Comparison of ENCODE assay signal across 8 cellular contexts in genomic region chr7:30028749-30029635, GRCh38. TPM values are rescaled to one million over a fixed set of nuclear protein-coding genes. Genes with fewer than 3 reads are reported as not detected.
DNase-seq lines count a peak whose midpoint lies in the region; ATAC-seq and TF ChIP-seq lines count a peak whose summit lies in the region.

No MANE protein-coding gene starts in this region.

- no peaks in the 10 kb centered on the region for H4K20me1 ChIP-seq in fibroblast of lung (ENCODE audit: control insufficient read depth, extremely low read depth, insufficient read depth, low read length)

- H3K9me3 Mint-ChIP-seq in activated CD4-positive, alpha-beta T cell treated with anti-CD3 and anti-CD28 coated beads for 36 hours (ENCODE audit: low read depth), result no peaks in the 10 kb centered on the region
- H3K9me3 Mint-ChIP-seq in WTC11 (no peaks in the 10 kb centered on the region), natural killer cell (no peaks in the 10 kb centered on the region)

- CTCF ChIA-PET in activated CD4-positive, alpha-beta T cell treated with anti-CD3 and anti-CD28 coated beads for 36 hours (lab: Charles Lee), result interaction anchor here (0.9 to 1.2 kb wide), 3 partner anchors 13 to 83 kb away, joined by 3 read pairs; no protein-coding TSS in a partner anchor
- CTCF ChIA-PET in WTC11 (lab: Charles Lee), result interaction anchor here (0.6 to 3.7 kb wide), 2 partner anchors 33 to 42 kb away, joined by 3 to 20 read pairs; no protein-coding TSS in a partner anchor

- H3K9ac ChIP-seq in fibroblast of lung (ENCODE audit: insufficient read depth, low read length), result peak overlapping the region; percentile 69

- intact Hi-C loops in activated CD4-positive, alpha-beta T cell treated with anti-CD3 and anti-CD28 coated beads for 36 hours (cut with DNase I, micrococcal nuclease), result loop anchor here (1.0 to 10.0 kb wide), 12 partner anchors 33 to 566 kb away; partner anchors contain the start of genes NOD1 (in 2 of the 2), GARS1 (in 1 of the 2), GGCT (in 1 of the 2) and MTURN (in 1 of the 2)
- intact Hi-C loops in natural killer cell (cut with micrococcal nuclease), result loop anchor here (10.0 kb wide), 1 partner anchor 476 kb away; the partner anchor contains the start of gene GGCT

- no peak overlapping the region for H3K4me3 Mint-ChIP-seq in activated CD4-positive, alpha-beta T cell treated with anti-CD3 and anti-CD28 coated beads for 36 hours
- H3K4me3 Mint-ChIP-seq in WTC11, result no peak overlapping the region
- H3K4me3 Mint-ChIP-seq in natural killer cell, result no peak overlapping the region

- peak overlapping the region; percentile 64 for H3K27ac Mint-ChIP-seq in activated CD4-positive, alpha-beta T cell treated with anti-CD3 and anti-CD28 coated beads for 36 hours
- H3K27ac Mint-ChIP-seq in WTC11 (peak overlapping the region; percentile 79), natural killer cell (peak overlapping the region; percentile 72 to 92)

- peak; percentile 7 for ATAC-seq in activated CD4-positive, alpha-beta T cell treated with anti-CD3 and anti-CD28 coated beads for 36 hours
- ATAC-seq in GM21737 (IDR thresholded peaks at IDR 0.05; ENCODE audit: unreplicated experiment) (peak; percentile 11), WTC11 (peak; percentile 7), natural killer cell (peak; percentile 3 to 12 (median 8))

- H3K4me2 ChIP-seq in fibroblast of lung (ENCODE audit: extremely low read depth, insufficient read depth, low read length), result peak overlapping the region; percentile 89

- peak overlapping the region; percentile 53 for H3K27ac ChIP-seq in fibroblast of lung (ENCODE audit: insufficient read depth, low read length)

- TF ChIP-seq CTCF in WTC11 (IDR thresholded peaks at IDR 0.05) (no peak), fibroblast of lung (conservative IDR thresholded peaks at IDR 0.05 in 1 of 2, IDR thresholded peaks at IDR 0.05 in 1 of 2; ENCODE audit: low read depth in 1 of 2, low read length in 2 of 2) (peak in 1 of 2 donors; percentile 7), natural killer cell (IDR thresholded peaks at IDR 0.05) (no peak)

- peak overlapping the region; percentile 84 to 97 (median 85) for H3K4me3 ChIP-seq in fibroblast of lung (replicated peaks in 1 of 4; ENCODE audit: control extremely low read depth in 1 of 4, insufficient read depth in 1 of 4, low read depth in 3 of 4, low read length in 4 of 4)

- peaks cover 37% of the 10 kb centered on the region for H3K79me2 ChIP-seq in fibroblast of lung (ENCODE audit: control insufficient read depth, insufficient read depth, low read length)

- no peaks in the 10 kb centered on the region for H3K27me3 ChIP-seq in fibroblast of lung (ENCODE audit: control insufficient read depth, insufficient read depth, low read length)

- DNase-seq in activated CD4-positive, alpha-beta T cell treated with anti-CD3 and anti-CD28 coated beads for 36 hours, result peak; percentile 47
- DNase-seq in activated CD4-positive, alpha-beta T cell treated with anti-CD3 and anti-CD28 coated beads for 1 hour, result no peak
- DNase-seq in HuH-7 (ENCODE audit: low spot score) (peak; percentile 49), WTC11 (ENCODE audit: low spot score) (peak; percentile 62), fibroblast of lung (ENCODE audit: low read depth in 2 of 2) (peak; percentile 32 to 47), natural killer cell (no peak), NCI-H1105 (lab: John Stamatoyannopoulos, UW) (no peak)

- peaks cover 26% of the 10 kb centered on the region for H3K4me1 Mint-ChIP-seq in activated CD4-positive, alpha-beta T cell treated with anti-CD3 and anti-CD28 coated beads for 36 hours
- H3K4me1 Mint-ChIP-seq in WTC11 (peaks cover 24% of the 10 kb centered on the region), natural killer cell (peaks cover 33 to 35% of the 10 kb centered on the region in 2 donors)

- no peaks in the 10 kb centered on the region for H3K27me3 Mint-ChIP-seq in activated CD4-positive, alpha-beta T cell treated with anti-CD3 and anti-CD28 coated beads for 36 hours
- H3K27me3 Mint-ChIP-seq in WTC11 (ENCODE audit: low read depth) (no peaks in the 10 kb centered on the region), natural killer cell (ENCODE audit: low read depth in 2 of 2) (no peaks in the 10 kb centered on the region)

- no peaks in the 10 kb centered on the region for H3K36me3 ChIP-seq in fibroblast of lung (ENCODE audit: control insufficient read depth, insufficient read depth, low read length)

- POLR2A ChIA-PET in activated CD4-positive, alpha-beta T cell treated with anti-CD3 and anti-CD28 coated beads for 36 hours (lab: Charles Lee), result no interaction called here
- POLR2A ChIA-PET in WTC11 (lab: Charles Lee), result no interaction called here

- H3K36me3 Mint-ChIP-seq in activated CD4-positive, alpha-beta T cell treated with anti-CD3 and anti-CD28 coated beads for 36 hours (ENCODE audit: low read depth), result peaks cover 5% of the 10 kb centered on the region
- H3K36me3 Mint-ChIP-seq in WTC11 (peaks cover under 1% of the 10 kb centered on the region; the same call in 1 of the 2 replicates), natural killer cell (no peaks in the 10 kb centered on the region)

- peak overlapping the region; percentile 79 for H2AFZ ChIP-seq in fibroblast of lung (ENCODE audit: low read length)

- peaks cover 14% of the 10 kb centered on the region for H3K4me1 ChIP-seq in fibroblast of lung (ENCODE audit: control insufficient read depth, extremely low read depth, insufficient read depth, low read length)

- no peaks in the 10 kb centered on the region for H3K9me3 ChIP-seq in fibroblast of lung (ENCODE audit: control insufficient read depth, insufficient read depth, low read depth, low read length)

TF ChIP-seq in WTC11, 78 proteins besides CTCF, POLR2A, EP300 and RAD21 (continues in another document):
- TF ChIP-seq SMAD3 (CRISPR knock-in tag; IDR thresholded peaks at IDR 0.05; ENCODE audit: borderline replicate concordance), result 0 out of 2 replicates have a peak, but pooled peaks have one; percentile 14
- 0 out of 2 replicates have a peak, but pooled peaks have one; percentile 4 for TF ChIP-seq TCF7 (CRISPR knock-in tag; IDR thresholded peaks at IDR 0.05; ENCODE audit: low read depth)
- TF ChIP-seq FOXJ3 (CRISPR knock-in tag; IDR thresholded peaks at IDR 0.05; ENCODE audit: borderline replicate concordance), result no peak
- TF ChIP-seq JUN (CRISPR knock-in tag; IDR thresholded peaks at IDR 0.05), result 0 out of 2 replicates have a peak, but pooled peaks have one; percentile 58
- no peak for TF ChIP-seq ZNF416 (CRISPR knock-in tag; IDR thresholded peaks at IDR 0.05)
- TF ChIP-seq TP53 (CRISPR knock-in tag; IDR thresholded peaks at IDR 0.05), result no peak
- no peak for TF ChIP-seq ZBTB21 (CRISPR knock-in tag; IDR thresholded peaks at IDR 0.05; ENCODE audit: borderline replicate concordance)
- peak; percentile 9; the same call in 1 of the 2 replicates for TF ChIP-seq ETV6 (CRISPR knock-in tag; IDR thresholded peaks at IDR 0.05)

RNA-seq across cellular contexts. Expression of gene PLEKHA8, which starts 0.8 kb away (rescaled TPM):
- 10 to 100 TPM in 1 of 2 experiments, 1 to 10 TPM in 1; 9.0 to 11.1 TPM for total RNA-seq in activated CD4-positive, alpha-beta T cell treated with anti-CD3 and anti-CD28 coated beads for 36 hours
- total RNA-seq in WTC11 (2021), result 38.1 to 40.1 TPM (median 38.6 TPM) in 3 replicates
- 13.4 and 15.5 TPM in 2 replicates for total RNA-seq in fibroblast of lung
- 6.9 and 9.5 TPM in 2 replicates for polyA plus RNA-seq in fibroblast of lung
- polyA plus RNA-seq in fibroblast of lung (2012), result 6.4 and 7.2 TPM in 2 replicates
- polyA minus RNA-seq in fibroblast of lung (ENCODE audit: low replicate concordance), result 2.5 and 3.6 TPM in 2 replicates
- 10 to 100 TPM in 2 of 3 donors, 1 to 10 TPM in 1; 8.7 to 12.8 (median 11.8) TPM for total RNA-seq in natural killer cell

RNA-seq across cellular contexts. Expression of gene FKBP14, which starts 2.5 kb away (rescaled TPM):
- 1 to 10 TPM; 7.2 to 8.3 TPM for total RNA-seq in activated CD4-positive, alpha-beta T cell treated with anti-CD3 and anti-CD28 coated beads for 36 hours
- total RNA-seq in WTC11 (2021) (18.1 to 23.0 TPM (median 19.2 TPM) in 3 replicates), fibroblast of lung (20.3 and 21.8 TPM in 2 replicates), natural killer cell (10 to 100 TPM; 11.1 to 13.4 (median 11.9) TPM)
- polyA plus RNA-seq in fibroblast of lung, result 30.5 and 52.0 TPM in 2 replicates
- polyA plus RNA-seq in fibroblast of lung (2012), result 18.2 and 33.9 TPM in 2 replicates
- 1.9 and 11.8 TPM in 2 replicates for polyA minus RNA-seq in fibroblast of lung (ENCODE audit: low replicate concordance)

RNA-seq across cellular contexts. Expression of gene SCRN1, which starts 39.4 kb away (rescaled TPM):
- total RNA-seq in activated CD4-positive, alpha-beta T cell treated with anti-CD3 and anti-CD28 coated beads for 36 hours, result 1 to 10 TPM; 3.8 to 4.4 TPM
- total RNA-seq in WTC11 (2021), result 96.2 to 105 TPM (median 101 TPM) in 3 replicates
- 86.5 and 142 TPM in 2 replicates for total RNA-seq in fibroblast of lung
- 107 and 124 TPM in 2 replicates for polyA plus RNA-seq in fibroblast of lung
- 82.2 and 90.0 TPM in 2 replicates for polyA plus RNA-seq in fibroblast of lung (2012)
- polyA minus RNA-seq in fibroblast of lung (ENCODE audit: low replicate concordance), result 64.0 and 69.4 TPM in 2 replicates
- total RNA-seq in natural killer cell, result 10 to 100 TPM; 23.4 to 31.3 (median 26.9) TPM

Comparison
In these comparisons a context has a peak if more than half of its experiments do, and no peak if none do; other contexts are left out.
1. DNase-seq: peak in activated CD4-positive, alpha-beta T cell treated with anti-CD3 and anti-CD28 coated beads for 36 hours (single experiment), HuH-7 (single experiment), WTC11 (single experiment) and fibroblast of lung (2 of 2); none in activated CD4-positive, alpha-beta T cell treated with anti-CD3 and anti-CD28 coated beads for 1 hour (single experiment), natural killer cell (single experiment) and NCI-H1105 (single experiment).
2. RNA of gene SCRN1, which starts 39.4 kb away (total RNA-seq): 86.5 to 142 TPM in fibroblast of lung, 96.2 to 105 TPM in WTC11 and 23.4 to 31.3 TPM in natural killer cell; 3.8 to 4.4 TPM in activated CD4-positive, alpha-beta T cell treated with anti-CD3 and anti-CD28 coated beads for 36 hours; every median in the first group is over 4 times any median in the second.
3. Peak in every context shown above with its lines, with median percentiles within 50 percentile points of each other: ATAC-seq and H3K27ac Mint-ChIP-seq.